10 cellular contexts compared by ENCODE assay signal in genomic region chr3:141414800-141415462, GRCh38. TPM values are rescaled to one million over a fixed set of nuclear protein-coding genes. Genes with fewer than 3 reads are reported as not detected.
DNase-seq lines count a peak whose midpoint lies in the region; ATAC-seq and TF ChIP-seq lines count a peak whose summit lies in the region.
"Had no signal": no experiment of that assay in that cellular context is flagged by ENCODE, and none has a peak within 500 bp of the region (broad histone marks: within the 10 kb centered on the region; RNA-seq: fewer than 3 reads in every experiment).

No MANE protein-coding gene starts in this region.

- in situ Hi-C loops in Caki2 (cut with HindIII; ENCODE audit: low pct_unique_long_range_greater_than_20kb, low sequenced_read_pairs) = no loop called here

- peak overlapping the region; percentile 59 for H3K27ac Mint-ChIP-seq in osteocyte (ENCODE audit: unreplicated experiment)
- no peak overlapping the region for H3K27ac Mint-ChIP-seq in nephron progenitor cell

- H3K36me3 Mint-ChIP-seq in osteocyte (ENCODE audit: unreplicated experiment) (peaks cover 28% of the 10 kb centered on the region), nephron progenitor cell (ENCODE audit: low read depth) (peaks cover 52% of the 10 kb centered on the region)

- H3K9me3 Mint-ChIP-seq in osteocyte (ENCODE audit: unreplicated experiment) (no peaks in the 10 kb centered on the region), nephron progenitor cell (peaks cover 8% of the 10 kb centered on the region)

- no peaks in the 10 kb centered on the region for H3K27me3 Mint-ChIP-seq in osteocyte (ENCODE audit: unreplicated experiment)
- H3K27me3 Mint-ChIP-seq in nephron progenitor cell (ENCODE audit: low read depth, poor library complexity) = no peaks in the 10 kb centered on the region

- H3K36me3 ChIP-seq in RWPE2 (ENCODE audit: low read depth) = peaks cover 65% of the 10 kb centered on the region

- H3K4me3 ChIP-seq in RWPE2 (ENCODE audit: severe bottlenecking) = no peak overlapping the region

- peak overlapping the region; percentile 96 for H3K27ac ChIP-seq in RWPE2 (ENCODE audit: poor library complexity, severe bottlenecking)
- H3K27ac ChIP-seq in cingulate gyrus (ENCODE audit: low read depth, low read length) = peak overlapping the region; percentile 57

- H3K4me3 Mint-ChIP-seq in osteocyte (ENCODE audit: unreplicated experiment) (no peak overlapping the region), nephron progenitor cell (no peak overlapping the region)

- H3K4me1 Mint-ChIP-seq in osteocyte (ENCODE audit: unreplicated experiment) (peaks cover 68% of the 10 kb centered on the region), nephron progenitor cell (peaks cover 82% of the 10 kb centered on the region)

- no peaks in the 10 kb centered on the region for H3K27me3 ChIP-seq in RWPE2 (ENCODE audit: insufficient read depth, poor library complexity, severe bottlenecking)

- H3K4me1 ChIP-seq in RWPE2 (ENCODE audit: insufficient read depth, poor library complexity, severe bottlenecking) = peaks cover 42% of the 10 kb centered on the region

- TF ChIP-seq CTCF in RWPE2 (IDR thresholded peaks at IDR 0.05; ENCODE audit: poor library complexity, severe bottlenecking) = no peak
- TF ChIP-seq CTCF in osteocyte (IDR thresholded peaks at IDR 0.05) = no peak
- no peak for TF ChIP-seq CTCF in nephron progenitor cell (IDR thresholded peaks at IDR 0.05)

- H3K9me3 ChIP-seq in RWPE2 (ENCODE audit: severe bottlenecking) = no peaks in the 10 kb centered on the region

- ATAC-seq in RWPE2 (ENCODE audit: low read depth) = no peak

- DNase-seq in Caki2 (ENCODE audit: low read depth) = peak; percentile 8
- DNase-seq in RWPE2 (ENCODE audit: low spot score) = no peak
- no peak for DNase-seq in osteocyte (ENCODE audit: extremely low spot score, unreplicated experiment)
- DNase-seq in nephron progenitor cell = no peak
- DNase-seq in HUDEP-2 (lab: John Stamatoyannopoulos, UW; ENCODE audit: unreplicated experiment in 76 of 76) = no peak
- DNase-seq in NOMO-1 treated with dmso at 0.1 percent for 144 hours (lab: John Stamatoyannopoulos, UW; ENCODE audit: unreplicated experiment) = no peak
- no peak for DNase-seq in 8988T
- DNase-seq: amygdala, NCI-H526 had no signal

RNA-seq across cellular contexts. Expression of gene ZBTB38, which starts 46.6 kb away (rescaled TPM):
- 23.6 and 38.7 TPM in 2 replicates for total RNA-seq in Caki2 (2014; rRNA removed; shearing (Covaris generic); ENCODE audit: low replicate concordance)
- total RNA-seq in osteocyte = 41.8 and 43.9 TPM in 2 replicates
